9 cellular contexts compared by ENCODE assay signal in the genomic region with DNA sequence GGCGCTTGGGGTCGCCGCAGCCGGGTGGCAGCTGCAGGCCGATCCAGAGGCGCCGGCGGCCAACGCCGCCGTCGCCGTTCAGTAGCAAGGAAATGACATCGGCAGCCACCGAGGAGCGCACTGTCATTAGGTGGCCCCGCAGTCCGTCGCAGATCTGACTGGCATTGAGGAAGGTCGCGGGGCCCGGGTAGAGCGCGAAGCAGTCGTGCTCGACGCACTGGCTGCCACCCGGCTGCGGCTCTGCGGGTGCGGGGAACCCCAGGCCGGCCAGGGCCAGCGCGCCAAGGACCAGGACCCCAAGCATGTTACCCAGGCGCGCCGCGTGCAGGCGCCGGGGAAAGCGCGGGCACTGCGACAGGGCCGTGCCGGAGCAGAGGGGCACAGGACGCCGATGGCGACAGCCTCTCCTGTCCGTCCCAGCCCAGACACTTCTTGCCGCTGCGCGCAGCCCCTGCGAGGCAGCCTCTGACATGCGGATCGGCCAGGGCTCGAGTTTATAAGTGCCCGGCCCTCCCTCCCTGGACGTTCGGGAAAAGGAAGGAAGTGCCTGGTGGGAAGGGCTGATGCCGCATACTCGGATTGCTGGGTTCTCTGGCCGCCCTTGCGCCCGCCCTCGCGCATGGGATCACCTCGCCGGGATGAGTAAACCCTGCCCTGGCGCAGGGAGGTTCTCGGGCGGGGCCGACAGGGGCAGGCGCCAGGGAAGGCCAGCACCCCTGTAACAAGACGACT. TPM values are rescaled to one million over a fixed set of nuclear protein-coding genes. Genes with fewer than 3 reads are reported as not detected.
DNase-seq lines count a peak whose midpoint lies in the region; FAIRE-seq and TF ChIP-seq lines count a peak whose summit lies in the region.
"Had no signal": no experiment of that assay in that cellular context is flagged by ENCODE, and none has a peak within 500 bp of the region (broad histone marks: within the 10 kb centered on the region; RNA-seq: fewer than 3 reads in every experiment).

A gene with protein sequence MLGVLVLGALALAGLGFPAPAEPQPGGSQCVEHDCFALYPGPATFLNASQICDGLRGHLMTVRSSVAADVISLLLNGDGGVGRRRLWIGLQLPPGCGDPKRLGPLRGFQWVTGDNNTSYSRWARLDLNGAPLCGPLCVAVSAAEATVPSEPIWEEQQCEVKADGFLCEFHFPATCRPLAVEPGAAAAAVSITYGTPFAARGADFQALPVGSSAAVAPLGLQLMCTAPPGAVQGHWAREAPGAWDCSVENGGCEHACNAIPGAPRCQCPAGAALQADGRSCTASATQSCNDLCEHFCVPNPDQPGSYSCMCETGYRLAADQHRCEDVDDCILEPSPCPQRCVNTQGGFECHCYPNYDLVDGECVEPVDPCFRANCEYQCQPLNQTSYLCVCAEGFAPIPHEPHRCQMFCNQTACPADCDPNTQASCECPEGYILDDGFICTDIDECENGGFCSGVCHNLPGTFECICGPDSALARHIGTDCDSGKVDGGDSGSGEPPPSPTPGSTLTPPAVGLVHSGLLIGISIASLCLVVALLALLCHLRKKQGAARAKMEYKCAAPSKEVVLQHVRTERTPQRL (minus strand): TSS at position 472 of the 732 bp plus-strand sequence. CDS start 168 bp downstream, at position 304.

- POLR2A ChIA-PET in MCF 10A (lab: Yijun Ruan, JAX), result interaction anchor here (0.6 to 2.0 kb wide), 13 partner anchors 18 to 308 kb away, joined by 3 to 14 read pairs (median 4); a partner anchor contains a TSS

- no peaks in the 10 kb centered on the region for H3K9me3 Mint-ChIP-seq in MCF 10A (ENCODE audit: unreplicated experiment)

- H3K4me3 Mint-ChIP-seq in MCF 10A (ENCODE audit: unreplicated experiment), result peak within 1 kb of the TSS; percentile 74

- H3K27me3 Mint-ChIP-seq in MCF 10A (ENCODE audit: insufficient read depth, unreplicated experiment), result no peaks in the 10 kb centered on the region

- TF ChIP-seq POLR2A in NB4 (IDR thresholded peaks at IDR 0.05; ENCODE audit: extremely low read depth, insufficient read length), result no peak

- intact Hi-C loops in MCF 10A (cut with micrococcal nuclease), result loop anchor here (5.0 kb wide), 2 partner anchors 77 to 312 kb away; no protein-coding TSS in a partner anchor

- no peak for FAIRE-seq in GM19239 (lab: Jason Lieb, UNC)
- FAIRE-seq: GM18507 had no signal

- no peak for TF ChIP-seq CTCF in NB4 (IDR thresholded peaks at IDR 0.05; ENCODE audit: low read depth, low read length)
- no peak for TF ChIP-seq CTCF in MCF 10A (IDR thresholded peaks at IDR 0.05; ENCODE audit: unreplicated experiment)

- H3K4me1 Mint-ChIP-seq in MCF 10A (ENCODE audit: insufficient read depth, unreplicated experiment), result peaks cover 25% of the 10 kb centered on the region

- H3K36me3 Mint-ChIP-seq in MCF 10A (ENCODE audit: insufficient read depth, unreplicated experiment), result peaks cover 8% of the 10 kb centered on the region

- H3K4me3 ChIP-seq in NB4 (ENCODE audit: low read depth, low read length) (peak within 1 kb of the TSS; percentile 78), skin epidermis (peak within 1 kb of the TSS; percentile 44 to 73 (median 53))

- H3K27ac ChIP-seq in skin epidermis, result peak within 1 kb of the TSS; percentile 71 to 95 (median 89)

- H3K27ac Mint-ChIP-seq in MCF 10A (ENCODE audit: low read depth, unreplicated experiment), result peak within 1 kb of the TSS; percentile 92

- BruUV-seq in MCF 10A (replicated peaks; lab: Mats Ljungman, UMichigan), result no TSS peak

- peak; percentile 39 to 59 for DNase-seq in AML-193 (lab: John Stamatoyannopoulos, UW)
- DNase-seq in NB4 (ENCODE audit: low read depth), result peak; percentile 84
- peak; percentile 93 for DNase-seq in MCF 10A (ENCODE audit: unreplicated experiment)
- peak; percentile 37 for DNase-seq in iPS-NIHi11 (ENCODE audit: low spot score)
- no peak for DNase-seq in GM19239 (ENCODE audit: insufficient read length, low spot score)
- no peak for DNase-seq in SW480 (ENCODE audit: low spot score)
- DNase-seq in activated CD4-positive, alpha-beta T cell treated with anti-CD3 and anti-CD28 coated beads for 4 hours, result no peak

- CTCF ChIA-PET in MCF 10A (lab: Yijun Ruan, JAX), result interaction anchor here (0.6 to 2.3 kb wide), 12 partner anchors 12 to 358 kb away, joined by 3 to 12 read pairs (median 4); no protein-coding TSS in a partner anchor

RNA-seq across cellular contexts. Expression of the gene that starts here (rescaled TPM):
- 15.4 and 36.2 TPM in 2 replicates for total RNA-seq in MCF 10A (2022)

Comparison
In these comparisons a context has a peak if more than half of its experiments do, and no peak if none do; other contexts are left out.
1. DNase-seq: peak in AML-193 (2 of 2), NB4 (single experiment), MCF 10A (single experiment) and iPS-NIHi11 (single experiment); none in GM19239 (single experiment), SW480 (single experiment) and activated CD4-positive, alpha-beta T cell treated with anti-CD3 and anti-CD28 coated beads for 4 hours (0 of 2).